ENCODE assay signal across 12 cellular contexts in the genomic region with DNA sequence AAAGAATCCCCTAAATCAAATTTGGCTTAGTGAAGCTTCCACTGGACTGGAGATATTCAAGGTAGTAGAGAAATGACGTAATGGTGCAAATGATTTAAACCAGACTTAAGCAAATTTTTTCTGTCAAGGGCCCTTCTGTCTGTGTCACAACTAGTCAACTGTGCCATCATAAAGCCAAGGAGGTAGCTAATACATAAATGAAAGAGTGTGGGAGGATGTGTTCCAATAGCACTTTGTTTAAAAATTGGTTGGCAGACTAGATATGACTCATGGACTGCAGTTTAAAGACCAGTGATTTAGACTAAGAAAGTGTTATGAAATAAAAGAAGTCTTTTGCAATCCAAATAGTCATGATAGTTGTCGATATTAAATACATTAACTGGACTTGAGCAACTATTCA.
A peak's percentile ranks its signal among the peaks of the same experiment; 100 is the strongest.
DNase-seq lines count a peak whose midpoint lies in the region; ATAC-seq lines count a peak whose summit lies in the region.
"Had no signal": no experiment of that assay in that cellular context is flagged by ENCODE, and none has a peak within 500 bp of the region (broad histone marks: within the 10 kb centered on the region; RNA-seq: fewer than 3 reads in every experiment).

No MANE protein-coding gene starts in this region.

- DNase-seq in effector memory CD8-positive, alpha-beta T cell, result no peak
- DNase-seq in cerebellar nuclear complex (lab: John Stamatoyannopoulos, UW) (no peak), DMS153 treated with DMSO at 0.1 percent for 48 hours (lab: John Stamatoyannopoulos, UW; ENCODE audit: unreplicated experiment) (no peak), NAMALWA (ENCODE audit: low spot score) (no peak), C1 segment of cervical spinal cord (lab: John Stamatoyannopoulos, UW) (no peak)
- DNase-seq: left cardiac atrium; MM.1S; stimulated activated CD4-positive, alpha-beta T cell treated with anti-CD3 and anti-CD28 coated beads, Interleukin-12 subunit alpha, Interleukin-12 subunit beta, amount 100 ng/mL, for 4 hours had no signal

- H3K27me3 Mint-ChIP-seq in effector memory CD8-positive, alpha-beta T cell, result no peaks in the 10 kb centered on the region
- H3K27me3 Mint-ChIP-seq: dendritic cell treated with granulocyte-macrophage colony-stimulating factor and Interleukin-4, amounts not matched to agents 40 ng/mL and 50 ng/mL, for 4 days had no signal

- peak overlapping the region; percentile 59 to 93 for H3K27ac Mint-ChIP-seq in effector memory CD8-positive, alpha-beta T cell
- H3K27ac Mint-ChIP-seq: dendritic cell treated with granulocyte-macrophage colony-stimulating factor and Interleukin-4, amounts not matched to agents 40 ng/mL and 50 ng/mL, for 4 days had no signal

- ATAC-seq in GM18861 (IDR thresholded peaks at IDR 0.05; ENCODE audit: unreplicated experiment) (peak; percentile 69), GM21717 (IDR thresholded peaks at IDR 0.05; ENCODE audit: unreplicated experiment) (peak; percentile 85), HG03442 (IDR thresholded peaks at IDR 0.05; ENCODE audit: unreplicated experiment) (peak; percentile 84)
- no peak for ATAC-seq in effector memory CD8-positive, alpha-beta T cell (replicated peaks)
- ATAC-seq: left cardiac atrium had no signal

- H3K9me3 Mint-ChIP-seq in effector memory CD8-positive, alpha-beta T cell, result no peaks in the 10 kb centered on the region
- H3K9me3 Mint-ChIP-seq: dendritic cell treated with granulocyte-macrophage colony-stimulating factor and Interleukin-4, amounts not matched to agents 40 ng/mL and 50 ng/mL, for 4 days had no signal

- no peaks in the 10 kb centered on the region for H3K36me3 Mint-ChIP-seq in effector memory CD8-positive, alpha-beta T cell (ENCODE audit: insufficient read depth)

- H3K4me1 Mint-ChIP-seq in effector memory CD8-positive, alpha-beta T cell (ENCODE audit: low read depth in 2 of 2), result peaks cover 12 to 13% of the 10 kb centered on the region in 2 donors

- H3K4me3 Mint-ChIP-seq in effector memory CD8-positive, alpha-beta T cell, result peak overlapping the region; percentile 47 to 77
- H3K4me3 Mint-ChIP-seq: dendritic cell treated with granulocyte-macrophage colony-stimulating factor and Interleukin-4, amounts not matched to agents 40 ng/mL and 50 ng/mL, for 4 days had no signal
